ENCODE assay signal across 8 cellular contexts in genomic region chr15:55993804-55994539, GRCh38. TPM values are rescaled to one million over a fixed set of nuclear protein-coding genes. Genes with fewer than 3 reads are reported as not detected.
A peak's percentile ranks its signal among the peaks of the same experiment; 100 is the strongest.
DNase-seq lines count a peak whose midpoint lies in the region; ATAC-seq, FAIRE-seq and TF ChIP-seq lines count a peak whose summit lies in the region.

No MANE protein-coding gene starts in this region.

- TF ChIP-seq CTCF in CD8-positive, alpha-beta T cell (IDR thresholded peaks at IDR 0.05), result no peak
- TF ChIP-seq CTCF in MCF 10A (IDR thresholded peaks at IDR 0.05; ENCODE audit: unreplicated experiment) (no peak), keratinocyte (optimal IDR thresholded peaks at IDR 0.05 in 1 of 3, IDR thresholded peaks at IDR 0.05 in 1 of 3, conservative IDR thresholded peaks at IDR 0.05 in 1 of 3; ENCODE audit: extremely low read depth in 1 of 3, insufficient read depth in 2 of 3, low read length in 3 of 3) (peak; percentile 1 to 40 (median 33))

- H3K27ac ChIP-seq in CD8-positive, alpha-beta T cell (ENCODE audit: low read depth, low read length), result no peak overlapping the region
- H3K27ac ChIP-seq in keratinocyte (ENCODE audit: control insufficient read depth, insufficient read depth, low read length), result peak overlapping the region; percentile 98

- H3K4me3 ChIP-seq in CD8-positive, alpha-beta T cell (ENCODE audit: low read depth, low read length), result peak overlapping the region; percentile 90
- H3K4me3 ChIP-seq in keratinocyte (ENCODE audit: control insufficient read depth in 2 of 3, extremely low read depth in 1 of 3, insufficient read depth in 2 of 3, low read depth in 1 of 3, low read length in 3 of 3), result peak overlapping the region; percentile 71 to 96 (median 90)

- H2AFZ ChIP-seq in keratinocyte (ENCODE audit: control insufficient read depth, low read length), result peak overlapping the region; percentile 92

- POLR2A ChIA-PET in CD8-positive, alpha-beta T cell (lab: Charles Lee), result no interaction called here
- POLR2A ChIA-PET in MCF 10A (lab: Yijun Ruan, JAX), result interaction anchor here (0.6 to 11.8 kb wide), 20 partner anchors 7 to 251 kb away, joined by 3 to 213 read pairs (median 4); no protein-coding TSS in a partner anchor

- intact Hi-C loops in CD8-positive, alpha-beta T cell (cut with DNase I, micrococcal nuclease), result loop anchor here (2.0 kb wide), 4 partner anchors 13 to 249 kb away; partner anchors contain the start of gene RFX7 (in 1 of the 2)
- intact Hi-C loops in MCF 10A (cut with micrococcal nuclease), result loop anchor here (1.0 to 2.0 kb wide), 4 partner anchors 46 to 253 kb away; no protein-coding TSS in a partner anchor

- no peaks in the 10 kb centered on the region for H3K36me3 ChIP-seq in CD8-positive, alpha-beta T cell (ENCODE audit: insufficient read depth, low read length)
- H3K36me3 ChIP-seq in keratinocyte (ENCODE audit: control insufficient read depth in 2 of 2, extremely low read depth in 1 of 2, insufficient read depth in 2 of 2, low read length in 2 of 2), result peaks cover 0 to 11% of the 10 kb centered on the region in 2 experiments

- H3K9me3 Mint-ChIP-seq in CD8-positive, alpha-beta T cell, result no peaks in the 10 kb centered on the region
- H3K9me3 Mint-ChIP-seq in MCF 10A (ENCODE audit: unreplicated experiment), result no peaks in the 10 kb centered on the region
- no peaks in the 10 kb centered on the region for H3K9me3 Mint-ChIP-seq in stimulated activated effector memory CD8-positive, alpha-beta T cell treated with anti-CD3 and anti-CD28 coated beads, Interleukin-12 subunit alpha, Interleukin-12 subunit beta, amount 100 ng/mL, for 72 hours

- H3K27me3 ChIP-seq in CD8-positive, alpha-beta T cell (ENCODE audit: insufficient read depth, low read length), result no peaks in the 10 kb centered on the region
- no peaks in the 10 kb centered on the region for H3K27me3 ChIP-seq in keratinocyte (ENCODE audit: control insufficient read depth, extremely low read depth, insufficient read depth, low read length)

- peak overlapping the region; percentile 90 for H3K4me2 ChIP-seq in keratinocyte (ENCODE audit: control insufficient read depth, extremely low read depth, insufficient read depth, low read depth, low read length)

- peak; percentile 32 for FAIRE-seq in keratinocyte (lab: Jason Lieb, UNC)

- H4K20me1 ChIP-seq in keratinocyte (ENCODE audit: control insufficient read depth, extremely low read depth, insufficient read depth, low read length), result no peaks in the 10 kb centered on the region

- no peaks in the 10 kb centered on the region for H3K36me3 Mint-ChIP-seq in CD8-positive, alpha-beta T cell
- peaks cover 20% of the 10 kb centered on the region for H3K36me3 Mint-ChIP-seq in MCF 10A (ENCODE audit: insufficient read depth, unreplicated experiment)
- H3K36me3 Mint-ChIP-seq in stimulated activated effector memory CD8-positive, alpha-beta T cell treated with anti-CD3 and anti-CD28 coated beads, Interleukin-12 subunit alpha, Interleukin-12 subunit beta, amount 100 ng/mL, for 72 hours, result no peaks in the 10 kb centered on the region

- peaks cover 42% of the 10 kb centered on the region for H3K79me2 ChIP-seq in keratinocyte (ENCODE audit: control insufficient read depth, insufficient read depth, low read length)

- no peaks in the 10 kb centered on the region for H3K27me3 Mint-ChIP-seq in CD8-positive, alpha-beta T cell (ENCODE audit: low read depth)
- no peaks in the 10 kb centered on the region for H3K27me3 Mint-ChIP-seq in MCF 10A (ENCODE audit: insufficient read depth, unreplicated experiment)

- CTCF ChIA-PET in CD8-positive, alpha-beta T cell (lab: Charles Lee), result interaction anchor here (0.6 to 3.0 kb wide), 6 partner anchors 48 to 923 kb away, joined by 3 to 16 read pairs (median 3); no protein-coding TSS in a partner anchor
- CTCF ChIA-PET in MCF 10A (lab: Yijun Ruan, JAX), result interaction anchor here (0.6 to 7.5 kb wide), 17 partner anchors 8 to 251 kb away, joined by 3 to 79 read pairs (median 4); no protein-coding TSS in a partner anchor

- dilution Hi-C loops in keratinocyte (cut with MboI; ENCODE audit: extremely low pct_ligation_motif_present, low sequenced_read_pairs), result no loop called here

- H3K9me1 ChIP-seq in keratinocyte (ENCODE audit: control insufficient read depth, extremely low read depth, insufficient read depth, low read length), result no peaks in the 10 kb centered on the region

- H3K27ac Mint-ChIP-seq in CD8-positive, alpha-beta T cell, result no peak overlapping the region
- peak overlapping the region; percentile 72 for H3K27ac Mint-ChIP-seq in MCF 10A (ENCODE audit: low read depth, unreplicated experiment)
- peak overlapping the region; percentile 81 for H3K27ac Mint-ChIP-seq in stimulated activated effector memory CD8-positive, alpha-beta T cell treated with anti-CD3 and anti-CD28 coated beads, Interleukin-12 subunit alpha, Interleukin-12 subunit beta, amount 100 ng/mL, for 72 hours

- ATAC-seq in CD8-positive, alpha-beta T cell, result no peak
- peak; percentile 5 for ATAC-seq in GM21528 (IDR thresholded peaks at IDR 0.05; ENCODE audit: low FRiP score, unreplicated experiment)
- ATAC-seq in stimulated activated effector memory CD8-positive, alpha-beta T cell treated with anti-CD3 and anti-CD28 coated beads, Interleukin-12 subunit alpha, Interleukin-12 subunit beta, amount 100 ng/mL, for 72 hours, result no peak
- ATAC-seq in GM19397 (IDR thresholded peaks at IDR 0.05; ENCODE audit: unreplicated experiment), result no peak

- peak in 1 of 7 experiments; percentile 51 for DNase-seq in CD8-positive, alpha-beta T cell
- DNase-seq in NCI-H524 treated with DMSO at 0.1 percent for 48 hours (lab: John Stamatoyannopoulos, UW) (peak; percentile 38), MCF 10A (ENCODE audit: unreplicated experiment) (peak; percentile 57), keratinocyte (ENCODE audit: low read depth, low spot score) (no peak), COLO668 (lab: John Stamatoyannopoulos, UW; ENCODE audit: unreplicated experiment) (no peak)
- DNase-seq in stimulated activated effector memory CD8-positive, alpha-beta T cell treated with anti-CD3 and anti-CD28 coated beads, Interleukin-12 subunit alpha, Interleukin-12 subunit beta, amount 100 ng/mL, for 72 hours (ENCODE audit: low spot score in 2 of 2), result peak; percentile 3 to 50

- H3K4me1 ChIP-seq in CD8-positive, alpha-beta T cell (ENCODE audit: insufficient read depth, low read length), result peaks cover 5% of the 10 kb centered on the region
- H3K4me1 ChIP-seq in keratinocyte (ENCODE audit: control insufficient read depth, extremely low read depth, insufficient read depth, low read length), result peaks cover 54% of the 10 kb centered on the region

- peak overlapping the region; percentile 97 for H3K9ac ChIP-seq in keratinocyte (ENCODE audit: control insufficient read depth, extremely low read depth, insufficient read depth, low read length)

- peak overlapping the region; percentile 79 for H3K4me3 Mint-ChIP-seq in CD8-positive, alpha-beta T cell
- H3K4me3 Mint-ChIP-seq in MCF 10A (ENCODE audit: unreplicated experiment), result peak overlapping the region; percentile 83
- H3K4me3 Mint-ChIP-seq in stimulated activated effector memory CD8-positive, alpha-beta T cell treated with anti-CD3 and anti-CD28 coated beads, Interleukin-12 subunit alpha, Interleukin-12 subunit beta, amount 100 ng/mL, for 72 hours, result peak overlapping the region; percentile 78

- peaks cover 13% of the 10 kb centered on the region for H3K4me1 Mint-ChIP-seq in CD8-positive, alpha-beta T cell (ENCODE audit: low read depth)
- H3K4me1 Mint-ChIP-seq in MCF 10A (ENCODE audit: insufficient read depth, unreplicated experiment), result peaks cover 44% of the 10 kb centered on the region
- peaks cover 13% of the 10 kb centered on the region for H3K4me1 Mint-ChIP-seq in stimulated activated effector memory CD8-positive, alpha-beta T cell treated with anti-CD3 and anti-CD28 coated beads, Interleukin-12 subunit alpha, Interleukin-12 subunit beta, amount 100 ng/mL, for 72 hours

- no peaks in the 10 kb centered on the region for H3K9me3 ChIP-seq in CD8-positive, alpha-beta T cell (ENCODE audit: low read length)
- H3K9me3 ChIP-seq in keratinocyte (ENCODE audit: control insufficient read depth, low read depth, low read length), result no peaks in the 10 kb centered on the region

- BruUV-seq in MCF 10A (replicated peaks; lab: Mats Ljungman, UMichigan), result TSS peak; percentile 55

RNA-seq across cellular contexts. Expression of gene NEDD4, which starts 0.6 kb away (rescaled TPM):
- 1 to 10 TPM in 1 of 2 experiments, under 1 TPM in 1; 0.89 to 1.4 TPM for total RNA-seq in CD8-positive, alpha-beta T cell
- total RNA-seq in MCF 10A (2022), result 57.7 and 60.3 TPM in 2 replicates
- 15.5 to 24.3 TPM (median 19.0 TPM) in 3 replicates for polyA plus RNA-seq in keratinocyte
- 41.7 TPM for polyA plus RNA-seq in keratinocyte (2011; ENCODE audit: low read depth)
- 8.5 and 18.3 TPM in 2 replicates for polyA plus RNA-seq in keratinocyte (2011; cell fraction: cytosol; rRNA removed)
- polyA plus RNA-seq in keratinocyte (2011; cell fraction: nucleus; rRNA removed), result 19.4 and 25.3 TPM in 2 replicates
- 11.2 and 14.0 TPM in 2 replicates for polyA plus RNA-seq in keratinocyte (2012; ENCODE audit: low replicate concordance)
- polyA minus RNA-seq in keratinocyte, result 6.6 to 33.4 TPM (median 20.7 TPM) in 3 replicates
- 16.1 TPM for polyA minus RNA-seq in keratinocyte (2011; cell fraction: cytosol; rRNA and poly(A)+ RNA removed)
- 22.9 and 41.5 TPM in 2 replicates for polyA minus RNA-seq in keratinocyte (2011; cell fraction: nucleus; rRNA and poly(A)+ RNA removed)

Comparison
In these comparisons a context has a peak if more than half of its experiments do, and no peak if none do; other contexts are left out.
1. DNase-seq: peak in NCI-H524 treated with DMSO at 0.1 percent for 48 hours (single experiment), MCF 10A (single experiment) and stimulated activated effector memory CD8-positive, alpha-beta T cell treated with anti-CD3 and anti-CD28 coated beads, Interleukin-12 subunit alpha, Interleukin-12 subunit beta, amount 100 ng/mL, for 72 hours (2 of 2); none in keratinocyte (single experiment) and COLO668 (single experiment).
2. CTCF ChIP-seq: peak in keratinocyte (3 of 3); none in CD8-positive, alpha-beta T cell (single experiment) and MCF 10A (single experiment).
3. RNA of gene NEDD4, which starts 0.6 kb away (total RNA-seq): 57.7 to 60.3 TPM in MCF 10A; 0.89 to 1.4 TPM in CD8-positive, alpha-beta T cell; every median in the first group is over 10 times any median in the second.
4. Peak in every context shown above with its lines, with median percentiles within 50 percentile points of each other: H3K4me3 Mint-ChIP-seq.